ENCODE assay signal across 1 cellular context in genomic region chr6:15090145-15090579, GRCh38.
TF ChIP-seq lines count a peak whose summit lies in the region.

No MANE protein-coding gene starts in this region.

TF ChIP-seq in K562, 482 proteins besides CTCF, POLR2A, EP300 and RAD21 (continued from another document and continues in another):
- TF ChIP-seq SAFB2 (IDR thresholded peaks at IDR 0.05; ENCODE audit: borderline replicate concordance, low read depth, low read length, severe bottlenecking) (no peak), CHD2 (IDR thresholded peaks at IDR 0.05; ENCODE audit: low read depth, low read length) (peak; percentile 77), TBP (optimal IDR thresholded peaks at IDR 0.05; ENCODE audit: low read depth, low read length) (peak; percentile 85), E2F3 (CRISPR knock-in tag; IDR thresholded peaks at IDR 0.05) (no peak), PBX2 (CRISPR knock-in tag; IDR thresholded peaks at IDR 0.05; ENCODE audit: low read depth) (no peak), PBX2 (tag; conservative IDR thresholded peaks at IDR 0.05; ENCODE audit: low read depth) (peak; percentile 88), ZNF41 (CRISPR knock-in tag; conservative IDR thresholded peaks at IDR 0.05) (0 out of 2 replicates have a peak, but pooled peaks have one; percentile 58), ZNF76 (CRISPR knock-in tag; IDR thresholded peaks at IDR 0.05; ENCODE audit: borderline replicate concordance) (no peak), SOX6 (IDR thresholded peaks at IDR 0.05) (peak; percentile 44; the same call in 1 of the 2 replicates), CBX2 (IDR thresholded peaks at IDR 0.05; ENCODE audit: insufficient read depth, low read length, poor library complexity, severe bottlenecking) (no peak), POLR2B (IDR thresholded peaks at IDR 0.05; ENCODE audit: low read depth, partially characterized antibody) (peak; percentile 77), ZNF717 (CRISPR knock-in tag; IDR thresholded peaks at IDR 0.05) (no peak), CTBP1 (IDR thresholded peaks at IDR 0.05; ENCODE audit: borderline replicate concordance) (no peak), TAF1 (IDR thresholded peaks at IDR 0.05; ENCODE audit: control insufficient read depth, extremely low read depth, insufficient read depth, low read length, severe bottlenecking) (peak; percentile 66), ASH1L (IDR thresholded peaks at IDR 0.05; ENCODE audit: borderline replicate concordance, low read depth, partially characterized antibody) (no peak), NFIX (CRISPR knock-in tag; IDR thresholded peaks at IDR 0.05; ENCODE audit: low read depth) (no peak), U2AF1 (optimal IDR thresholded peaks at IDR 0.05; ENCODE audit: low read depth, low read length) (no peak), MYC (IDR thresholded peaks at IDR 0.05; ENCODE audit: low read depth, low read length) (no peak), MYC (CRISPR knock-in tag; IDR thresholded peaks at IDR 0.05; ENCODE audit: borderline replicate concordance, low read depth) (no peak), U2AF2 (optimal IDR thresholded peaks at IDR 0.05; ENCODE audit: low read depth, low read length) (no peak), ZNF77 (CRISPR knock-in tag; IDR thresholded peaks at IDR 0.05) (no peak), CREM (IDR thresholded peaks at IDR 0.05; ENCODE audit: low read depth) (no peak; the same call in 1 of the 2 replicates), ZNF24 (IDR thresholded peaks at IDR 0.05) (peak; percentile 87), TCF7 (IDR thresholded peaks at IDR 0.05; ENCODE audit: borderline replicate concordance) (no peak), ZNF707 (CRISPR knock-in tag; conservative IDR thresholded peaks at IDR 0.05) (0 out of 2 replicates have a peak, but pooled peaks have one; percentile 48), MAFG (tag; conservative IDR thresholded peaks at IDR 0.05) (no peak), SMAD4 (CRISPR knock-in tag; conservative IDR thresholded peaks at IDR 0.05) (no peak), RB1 (IDR thresholded peaks at IDR 0.05; ENCODE audit: low read depth) (no peak; the same call in 1 of the 2 replicates), KAT7 (CRISPR knock-in tag; IDR thresholded peaks at IDR 0.05; ENCODE audit: borderline replicate concordance) (no peak), AFF4 (CRISPR knock-in tag; IDR thresholded peaks at IDR 0.05) (no peak), MTA3 (IDR thresholded peaks at IDR 0.05; ENCODE audit: borderline replicate concordance) (peak; percentile 20; the same call in 1 of the 2 replicates), GTF2B (IDR thresholded peaks at IDR 0.05; ENCODE audit: extremely low read depth, insufficient read length) (peak; percentile 39), ZFPM2 (CRISPR knock-in tag; IDR thresholded peaks at IDR 0.05) (no peak), ZNF354B (CRISPR knock-in tag; IDR thresholded peaks at IDR 0.05) (no peak; the same call in 1 of the 2 replicates), FOS (IDR thresholded peaks at IDR 0.05; ENCODE audit: extremely low read depth, insufficient read length) (no peak)
- TF ChIP-seq, protein P1, sequence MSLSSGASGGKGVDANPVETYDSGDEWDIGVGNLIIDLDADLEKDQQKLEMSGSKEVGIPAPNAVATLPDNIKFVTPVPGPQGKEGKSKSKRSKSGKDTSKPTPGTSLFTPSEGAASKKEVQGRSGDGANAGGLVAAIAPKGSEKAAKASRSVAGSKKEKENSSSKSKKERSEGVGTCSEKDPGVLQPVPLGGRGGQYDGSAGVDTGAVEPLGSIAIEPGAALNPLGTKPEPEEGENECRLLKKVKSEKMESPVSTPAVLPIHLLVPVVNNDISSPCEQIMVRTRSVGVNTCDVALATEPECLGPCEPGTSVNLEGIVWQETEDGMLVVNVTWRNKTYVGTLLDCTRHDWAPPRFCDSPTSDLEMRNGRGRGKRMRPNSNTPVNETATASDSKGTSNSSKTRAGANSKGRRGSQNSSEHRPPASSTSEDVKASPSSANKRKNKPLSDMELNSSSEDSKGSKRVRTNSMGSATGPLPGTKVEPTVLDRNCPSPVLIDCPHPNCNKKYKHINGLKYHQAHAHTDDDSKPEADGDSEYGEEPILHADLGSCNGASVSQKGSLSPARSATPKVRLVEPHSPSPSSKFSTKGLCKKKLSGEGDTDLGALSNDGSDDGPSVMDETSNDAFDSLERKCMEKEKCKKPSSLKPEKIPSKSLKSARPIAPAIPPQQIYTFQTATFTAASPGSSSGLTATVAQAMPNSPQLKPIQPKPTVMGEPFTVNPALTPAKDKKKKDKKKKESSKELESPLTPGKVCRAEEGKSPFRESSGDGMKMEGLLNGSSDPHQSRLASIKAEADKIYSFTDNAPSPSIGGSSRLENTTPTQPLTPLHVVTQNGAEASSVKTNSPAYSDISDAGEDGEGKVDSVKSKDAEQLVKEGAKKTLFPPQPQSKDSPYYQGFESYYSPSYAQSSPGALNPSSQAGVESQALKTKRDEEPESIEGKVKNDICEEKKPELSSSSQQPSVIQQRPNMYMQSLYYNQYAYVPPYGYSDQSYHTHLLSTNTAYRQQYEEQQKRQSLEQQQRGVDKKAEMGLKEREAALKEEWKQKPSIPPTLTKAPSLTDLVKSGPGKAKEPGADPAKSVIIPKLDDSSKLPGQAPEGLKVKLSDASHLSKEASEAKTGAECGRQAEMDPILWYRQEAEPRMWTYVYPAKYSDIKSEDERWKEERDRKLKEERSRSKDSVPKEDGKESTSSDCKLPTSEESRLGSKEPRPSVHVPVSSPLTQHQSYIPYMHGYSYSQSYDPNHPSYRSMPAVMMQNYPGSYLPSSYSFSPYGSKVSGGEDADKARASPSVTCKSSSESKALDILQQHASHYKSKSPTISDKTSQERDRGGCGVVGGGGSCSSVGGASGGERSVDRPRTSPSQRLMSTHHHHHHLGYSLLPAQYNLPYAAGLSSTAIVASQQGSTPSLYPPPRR (CRISPR knock-in tag; IDR thresholded peaks at IDR 0.05; ENCODE audit: borderline replicate concordance) = no peak
- TF ChIP-seq, protein P2, sequence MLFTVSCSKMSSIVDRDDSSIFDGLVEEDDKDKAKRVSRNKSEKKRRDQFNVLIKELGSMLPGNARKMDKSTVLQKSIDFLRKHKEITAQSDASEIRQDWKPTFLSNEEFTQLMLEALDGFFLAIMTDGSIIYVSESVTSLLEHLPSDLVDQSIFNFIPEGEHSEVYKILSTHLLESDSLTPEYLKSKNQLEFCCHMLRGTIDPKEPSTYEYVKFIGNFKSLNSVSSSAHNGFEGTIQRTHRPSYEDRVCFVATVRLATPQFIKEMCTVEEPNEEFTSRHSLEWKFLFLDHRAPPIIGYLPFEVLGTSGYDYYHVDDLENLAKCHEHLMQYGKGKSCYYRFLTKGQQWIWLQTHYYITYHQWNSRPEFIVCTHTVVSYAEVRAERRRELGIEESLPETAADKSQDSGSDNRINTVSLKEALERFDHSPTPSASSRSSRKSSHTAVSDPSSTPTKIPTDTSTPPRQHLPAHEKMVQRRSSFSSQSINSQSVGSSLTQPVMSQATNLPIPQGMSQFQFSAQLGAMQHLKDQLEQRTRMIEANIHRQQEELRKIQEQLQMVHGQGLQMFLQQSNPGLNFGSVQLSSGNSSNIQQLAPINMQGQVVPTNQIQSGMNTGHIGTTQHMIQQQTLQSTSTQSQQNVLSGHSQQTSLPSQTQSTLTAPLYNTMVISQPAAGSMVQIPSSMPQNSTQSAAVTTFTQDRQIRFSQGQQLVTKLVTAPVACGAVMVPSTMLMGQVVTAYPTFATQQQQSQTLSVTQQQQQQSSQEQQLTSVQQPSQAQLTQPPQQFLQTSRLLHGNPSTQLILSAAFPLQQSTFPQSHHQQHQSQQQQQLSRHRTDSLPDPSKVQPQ (CRISPR knock-in tag; IDR thresholded peaks at IDR 0.05; ENCODE audit: borderline replicate concordance) = no peak
- TF ChIP-seq, protein P3, sequence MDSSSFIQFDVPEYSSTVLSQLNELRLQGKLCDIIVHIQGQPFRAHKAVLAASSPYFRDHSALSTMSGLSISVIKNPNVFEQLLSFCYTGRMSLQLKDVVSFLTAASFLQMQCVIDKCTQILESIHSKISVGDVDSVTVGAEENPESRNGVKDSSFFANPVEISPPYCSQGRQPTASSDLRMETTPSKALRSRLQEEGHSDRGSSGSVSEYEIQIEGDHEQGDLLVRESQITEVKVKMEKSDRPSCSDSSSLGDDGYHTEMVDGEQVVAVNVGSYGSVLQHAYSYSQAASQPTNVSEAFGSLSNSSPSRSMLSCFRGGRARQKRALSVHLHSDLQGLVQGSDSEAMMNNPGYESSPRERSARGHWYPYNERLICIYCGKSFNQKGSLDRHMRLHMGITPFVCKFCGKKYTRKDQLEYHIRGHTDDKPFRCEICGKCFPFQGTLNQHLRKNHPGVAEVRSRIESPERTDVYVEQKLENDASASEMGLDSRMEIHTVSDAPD (CRISPR knock-in tag; IDR thresholded peaks at IDR 0.05) = no peak
- TF ChIP-seq, protein P4, sequence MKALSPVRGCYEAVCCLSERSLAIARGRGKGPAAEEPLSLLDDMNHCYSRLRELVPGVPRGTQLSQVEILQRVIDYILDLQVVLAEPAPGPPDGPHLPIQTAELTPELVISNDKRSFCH (CRISPR knock-in tag; IDR thresholded peaks at IDR 0.05) = no peak
- TF ChIP-seq, protein P4 (tag; IDR thresholded peaks at IDR 0.05) = no peak
- TF ChIP-seq, protein P5, sequence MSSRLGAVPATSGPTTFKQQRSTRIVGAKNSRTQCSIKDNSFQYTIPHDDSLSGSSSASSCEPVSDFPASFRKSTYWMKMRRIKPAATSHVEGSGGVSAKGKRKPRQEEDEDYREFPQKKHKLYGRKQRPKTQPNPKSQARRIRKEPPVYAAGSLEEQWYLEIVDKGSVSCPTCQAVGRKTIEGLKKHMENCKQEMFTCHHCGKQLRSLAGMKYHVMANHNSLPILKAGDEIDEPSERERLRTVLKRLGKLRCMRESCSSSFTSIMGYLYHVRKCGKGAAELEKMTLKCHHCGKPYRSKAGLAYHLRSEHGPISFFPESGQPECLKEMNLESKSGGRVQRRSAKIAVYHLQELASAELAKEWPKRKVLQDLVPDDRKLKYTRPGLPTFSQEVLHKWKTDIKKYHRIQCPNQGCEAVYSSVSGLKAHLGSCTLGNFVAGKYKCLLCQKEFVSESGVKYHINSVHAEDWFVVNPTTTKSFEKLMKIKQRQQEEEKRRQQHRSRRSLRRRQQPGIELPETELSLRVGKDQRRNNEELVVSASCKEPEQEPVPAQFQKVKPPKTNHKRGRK (tag; IDR thresholded peaks at IDR 0.05) = no peak
- TF ChIP-seq, protein P6, sequence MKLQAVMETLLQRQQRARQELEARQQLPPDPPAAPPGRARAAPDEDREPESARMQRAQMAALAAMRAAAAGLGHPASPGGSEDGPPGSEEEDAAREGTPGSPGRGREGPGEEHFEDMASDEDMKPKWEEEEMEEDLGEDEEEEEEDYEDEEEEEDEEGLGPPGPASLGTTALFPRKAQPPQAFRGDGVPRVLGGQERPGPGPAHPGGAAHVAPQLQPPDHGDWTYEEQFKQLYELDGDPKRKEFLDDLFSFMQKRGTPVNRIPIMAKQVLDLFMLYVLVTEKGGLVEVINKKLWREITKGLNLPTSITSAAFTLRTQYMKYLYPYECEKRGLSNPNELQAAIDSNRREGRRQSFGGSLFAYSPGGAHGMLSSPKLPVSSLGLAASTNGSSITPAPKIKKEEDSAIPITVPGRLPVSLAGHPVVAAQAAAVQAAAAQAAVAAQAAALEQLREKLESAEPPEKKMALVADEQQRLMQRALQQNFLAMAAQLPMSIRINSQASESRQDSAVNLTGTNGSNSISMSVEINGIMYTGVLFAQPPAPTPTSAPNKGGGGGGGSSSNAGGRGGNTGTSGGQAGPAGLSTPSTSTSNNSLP (IDR thresholded peaks at IDR 0.05; ENCODE audit: borderline replicate concordance, low read depth, low read length) = peak; percentile 49; the same call in 1 of the 2 replicates
